In genomic region chr5:125258610-125259009, GRCh38 we compare ENCODE assay signal across 2 cellular contexts.
TF ChIP-seq lines count a peak whose summit lies in the region.

No MANE protein-coding gene starts in this region.

TF ChIP-seq in H1, 55 proteins besides CTCF, POLR2A, EP300 and RAD21:
- TF ChIP-seq RFX5 (IDR thresholded peaks at IDR 0.05; ENCODE audit: borderline replicate concordance, low read depth, low read length), result no peak
- TF ChIP-seq HDAC6 (IDR thresholded peaks at IDR 0.05; ENCODE audit: low read depth, low read length), result no peak
- TF ChIP-seq SIN3A (conservative IDR thresholded peaks at IDR 0.05 in 1 of 2, IDR thresholded peaks at IDR 0.05 in 1 of 2; ENCODE audit: low read depth in 1 of 2, low read length in 2 of 2), result no peak
- TF ChIP-seq CHD1 (IDR thresholded peaks at IDR 0.05; ENCODE audit: low read depth, low read length), result no peak
- no peak for TF ChIP-seq CEBPB (IDR thresholded peaks at IDR 0.05; ENCODE audit: low read depth, low read length)
- TF ChIP-seq CHD2 (IDR thresholded peaks at IDR 0.05; ENCODE audit: low read length), result no peak
- TF ChIP-seq SUZ12 (IDR thresholded peaks at IDR 0.05; ENCODE audit: low read length), result no peak
- no peak for TF ChIP-seq E2F6 (IDR thresholded peaks at IDR 0.05)
TF ChIP-seq in H1: peak in this region for 0.

TF ChIP-seq in neural cell, 6 proteins besides CTCF, POLR2A, EP300 and RAD21:
- TF ChIP-seq POLR2AphosphoS5 (IDR thresholded peaks at IDR 0.05), result no peak
- no peak for TF ChIP-seq MXI1 (conservative IDR thresholded peaks at IDR 0.05; ENCODE audit: poor library complexity, severe bottlenecking)
- no peak for TF ChIP-seq TAF1 (IDR thresholded peaks at IDR 0.05; ENCODE audit: low read depth)
- TF ChIP-seq REST (IDR thresholded peaks at IDR 0.05; ENCODE audit: borderline replicate concordance), result no peak
- no peak for TF ChIP-seq SMC3 (conservative IDR thresholded peaks at IDR 0.05; ENCODE audit: poor library complexity)
- no peak for TF ChIP-seq EZH2 (IDR thresholded peaks at IDR 0.05; ENCODE audit: borderline replicate concordance, insufficient read depth, low read length, poor library complexity, severe bottlenecking)
TF ChIP-seq in neural cell: peak in this region for 0.
